Comparison of ENCODE assay signal across 8 cellular contexts in genomic region chr19:7628589-7629311, GRCh38. TPM values are rescaled to one million over a fixed set of nuclear protein-coding genes. Genes with fewer than 3 reads are reported as not detected.
A peak's percentile ranks its signal among the peaks of the same experiment; 100 is the strongest.
DNase-seq lines count a peak whose midpoint lies in the region; ATAC-seq, FAIRE-seq and TF ChIP-seq lines count a peak whose summit lies in the region.

No MANE protein-coding gene starts in this region.

- H3K27me3 Mint-ChIP-seq in WTC11 (ENCODE audit: low read depth) = no peaks in the 10 kb centered on the region

- peaks cover 12% of the 10 kb centered on the region for H3K36me3 Mint-ChIP-seq in WTC11

- DNase-seq in GM12891 (ENCODE audit: insufficient read length, low spot score) (no peak), WTC11 (ENCODE audit: low spot score) (no peak), foreskin fibroblast (peak in 1 of 2 donors; percentile 31), skeletal muscle cell (ENCODE audit: low read depth) (no peak), H54 (ENCODE audit: insufficient read length, low spot score) (no peak)

- H3K4me3 ChIP-seq in foreskin fibroblast (ENCODE audit: low read depth in 1 of 2, low read length in 2 of 2) = peak overlapping the region; percentile 75 to 100
- H3K4me3 ChIP-seq in skeletal muscle cell (ENCODE audit: low read depth, low read length) = peak overlapping the region; percentile 77

- no peaks in the 10 kb centered on the region for H3K9me3 Mint-ChIP-seq in WTC11

- peak overlapping the region; percentile 98 for H3K27ac Mint-ChIP-seq in WTC11

- H3K4me3 Mint-ChIP-seq in WTC11 = peak overlapping the region; percentile 90

- TF ChIP-seq CTCF in WTC11 (IDR thresholded peaks at IDR 0.05) = no peak
- TF ChIP-seq CTCF in foreskin fibroblast (IDR thresholded peaks at IDR 0.05; ENCODE audit: low read depth, low read length) = no peak

- H3K4me1 Mint-ChIP-seq in WTC11 = peaks cover 24% of the 10 kb centered on the region

- TF ChIP-seq POLR2A in GM12891 (IDR thresholded peaks at IDR 0.05; ENCODE audit: low read depth, low read length) (no peak), H54 (IDR thresholded peaks at IDR 0.05; ENCODE audit: low read depth, low read length) (no peak)

- ATAC-seq in WTC11 (no peak), GM21619 (IDR thresholded peaks at IDR 0.05; ENCODE audit: unreplicated experiment) (no peak), GM21717 (IDR thresholded peaks at IDR 0.05; ENCODE audit: unreplicated experiment) (no peak), HG02678 (IDR thresholded peaks at IDR 0.05; ENCODE audit: unreplicated experiment) (no peak)

- POLR2A ChIA-PET in WTC11 (lab: Charles Lee) = interaction anchor here (0.5 to 1.1 kb wide), 2 partner anchors 23 to 1125 kb away, joined by 3 to 8 read pairs; no protein-coding TSS in a partner anchor

- peak; percentile 56 for FAIRE-seq in GM12891 (lab: Jason Lieb, UNC)
- no peak for FAIRE-seq in H54 (lab: Jason Lieb, UNC)

- CTCF ChIA-PET in WTC11 (lab: Charles Lee) = interaction anchor here (0.7 to 2.5 kb wide), 12 partner anchors 9 to 527 kb away, joined by 3 to 32 read pairs (median 4); partner anchors contain the start of gene TRAPPC5

TF ChIP-seq in GM12891, 5 proteins besides CTCF, POLR2A, EP300 and RAD21:
- TF ChIP-seq PAX5 (IDR thresholded peaks at IDR 0.05; ENCODE audit: insufficient read depth, low read length, severe bottlenecking) (no peak), POLR2AphosphoS5 (IDR thresholded peaks at IDR 0.05; ENCODE audit: low read depth, low read length) (no peak), SPI1 (IDR thresholded peaks at IDR 0.05; ENCODE audit: low read depth, low read length) (no peak), POU2F2 (IDR thresholded peaks at IDR 0.05; ENCODE audit: low read depth, low read length) (no peak), TAF1 (IDR thresholded peaks at IDR 0.05; ENCODE audit: low read depth, low read length) (no peak)
TF ChIP-seq in GM12891: peak in this region for 0.

TF ChIP-seq in WTC11, 78 proteins besides CTCF, POLR2A, EP300 and RAD21:
- no peak for TF ChIP-seq ZNF396 (CRISPR knock-in tag; IDR thresholded peaks at IDR 0.05; ENCODE audit: borderline replicate concordance)
- no peak for TF ChIP-seq ZSCAN18 (CRISPR knock-in tag; IDR thresholded peaks at IDR 0.05)
- TF ChIP-seq, protein P1, sequence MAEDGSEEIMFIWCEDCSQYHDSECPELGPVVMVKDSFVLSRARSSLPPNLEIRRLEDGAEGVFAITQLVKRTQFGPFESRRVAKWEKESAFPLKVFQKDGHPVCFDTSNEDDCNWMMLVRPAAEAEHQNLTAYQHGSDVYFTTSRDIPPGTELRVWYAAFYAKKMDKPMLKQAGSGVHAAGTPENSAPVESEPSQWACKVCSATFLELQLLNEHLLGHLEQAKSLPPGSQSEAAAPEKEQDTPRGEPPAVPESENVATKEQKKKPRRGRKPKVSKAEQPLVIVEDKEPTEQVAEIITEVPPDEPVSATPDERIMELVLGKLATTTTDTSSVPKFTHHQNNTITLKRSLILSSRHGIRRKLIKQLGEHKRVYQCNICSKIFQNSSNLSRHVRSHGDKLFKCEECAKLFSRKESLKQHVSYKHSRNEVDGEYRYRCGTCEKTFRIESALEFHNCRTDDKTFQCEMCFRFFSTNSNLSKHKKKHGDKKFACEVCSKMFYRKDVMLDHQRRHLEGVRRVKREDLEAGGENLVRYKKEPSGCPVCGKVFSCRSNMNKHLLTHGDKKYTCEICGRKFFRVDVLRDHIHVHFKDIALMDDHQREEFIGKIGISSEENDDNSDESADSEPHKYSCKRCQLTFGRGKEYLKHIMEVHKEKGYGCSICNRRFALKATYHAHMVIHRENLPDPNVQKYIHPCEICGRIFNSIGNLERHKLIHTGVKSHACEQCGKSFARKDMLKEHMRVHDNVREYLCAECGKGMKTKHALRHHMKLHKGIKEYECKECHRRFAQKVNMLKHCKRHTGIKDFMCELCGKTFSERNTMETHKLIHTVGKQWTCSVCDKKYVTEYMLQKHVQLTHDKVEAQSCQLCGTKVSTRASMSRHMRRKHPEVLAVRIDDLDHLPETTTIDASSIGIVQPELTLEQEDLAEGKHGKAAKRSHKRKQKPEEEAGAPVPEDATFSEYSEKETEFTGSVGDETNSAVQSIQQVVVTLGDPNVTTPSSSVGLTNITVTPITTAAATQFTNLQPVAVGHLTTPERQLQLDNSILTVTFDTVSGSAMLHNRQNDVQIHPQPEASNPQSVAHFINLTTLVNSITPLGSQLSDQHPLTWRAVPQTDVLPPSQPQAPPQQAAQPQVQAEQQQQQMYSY (CRISPR knock-in tag; IDR thresholded peaks at IDR 0.05) = no peak
- TF ChIP-seq FOXK1 (CRISPR knock-in tag; IDR thresholded peaks at IDR 0.05) = no peak
- no peak for TF ChIP-seq IRF2 (CRISPR knock-in tag; IDR thresholded peaks at IDR 0.05; ENCODE audit: borderline replicate concordance, low read depth)
- no peak for TF ChIP-seq ZNF416 (CRISPR knock-in tag; IDR thresholded peaks at IDR 0.05)
- no peak for TF ChIP-seq ATF1 (CRISPR knock-in tag; IDR thresholded peaks at IDR 0.05)
- no peak for TF ChIP-seq ELF4 (CRISPR knock-in tag; IDR thresholded peaks at IDR 0.05; ENCODE audit: low read depth)
- TF ChIP-seq FOXP1 (CRISPR knock-in tag; IDR thresholded peaks at IDR 0.05; ENCODE audit: borderline replicate concordance) = no peak

RNA-seq across cellular contexts. Expression of gene XAB2, which starts 0.6 kb away (rescaled TPM):
- 30.9 TPM for polyA plus RNA-seq in GM12891 (2012; ENCODE audit: low read depth, missing spikeins)
- total RNA-seq in WTC11 (2021) = 65.7 to 71.9 TPM (median 67.4 TPM) in 3 replicates

RNA-seq across cellular contexts. Expression of gene PET100, which starts 0.8 kb away (rescaled TPM):
- polyA plus RNA-seq in GM12891 (2012; ENCODE audit: low read depth, missing spikeins) = 164 TPM
- total RNA-seq in WTC11 (2021) = 111 to 126 TPM (median 122 TPM) in 3 replicates

RNA-seq across cellular contexts. Expression of gene PCP2, which starts 4.8 kb away (rescaled TPM):
- 1.8 TPM for polyA plus RNA-seq in GM12891 (2012; ENCODE audit: low read depth, missing spikeins)
- 0.48 to 1.1 TPM (median 0.85 TPM) in 3 replicates for total RNA-seq in WTC11 (2021)

RNA-seq across cellular contexts. Expression of gene STXBP2, which starts 8.2 kb away (rescaled TPM):
- 69.1 TPM for polyA plus RNA-seq in GM12891 (2012; ENCODE audit: low read depth, missing spikeins)
- 68.9 to 79.3 TPM (median 73.0 TPM) in 3 replicates for total RNA-seq in WTC11 (2021)

RNA-seq across cellular contexts. Expression of gene CAMSAP3, which starts 33.1 kb away (rescaled TPM):
- polyA plus RNA-seq in GM12891 (2012; ENCODE audit: low read depth, missing spikeins) = 2.4 TPM
- total RNA-seq in WTC11 (2021) = 27.8 to 34.6 TPM (median 32.1 TPM) in 3 replicates
